In genomic region chr6:53059648-53060589, GRCh38 we compare ENCODE assay signal across 9 cellular contexts. TPM values are rescaled to one million over a fixed set of nuclear protein-coding genes. Genes with fewer than 3 reads are reported as not detected.
DNase-seq lines count a peak whose midpoint lies in the region; ATAC-seq and TF ChIP-seq lines count a peak whose summit lies in the region.
"Had no signal": no experiment of that assay in that cellular context is flagged by ENCODE, and none has a peak within 500 bp of the region (broad histone marks: within the 10 kb centered on the region; RNA-seq: fewer than 3 reads in every experiment).

No MANE protein-coding gene starts in this region.

- peaks cover 65% of the 10 kb centered on the region for H3K79me2 ChIP-seq in KMS-11 (ENCODE audit: insufficient read depth, low read depth)

- H3K9ac ChIP-seq in KMS-11 = peak overlapping the region; percentile 96

- H3K27me3 Mint-ChIP-seq in chondrocyte (ENCODE audit: low read depth) = no peaks in the 10 kb centered on the region
- H3K27me3 Mint-ChIP-seq in naive thymus-derived CD4-positive, alpha-beta T cell = no peaks in the 10 kb centered on the region

- no peaks in the 10 kb centered on the region for H3K9me3 Mint-ChIP-seq in chondrocyte (ENCODE audit: low read depth)
- no peaks in the 10 kb centered on the region for H3K9me3 Mint-ChIP-seq in naive thymus-derived CD4-positive, alpha-beta T cell

- peaks cover 42% of the 10 kb centered on the region for H3K4me1 Mint-ChIP-seq in chondrocyte (ENCODE audit: low read depth)
- peaks cover 36 to 78% (median 70%) of the 10 kb centered on the region in 7 donors for H3K4me1 Mint-ChIP-seq in naive thymus-derived CD4-positive, alpha-beta T cell

- peaks cover 1% of the 10 kb centered on the region for H3K36me3 Mint-ChIP-seq in chondrocyte (ENCODE audit: low read depth)
- H3K36me3 Mint-ChIP-seq in naive thymus-derived CD4-positive, alpha-beta T cell = peaks cover 0 to 11% (median 0%) of the 10 kb centered on the region in 5 donors

- no peak for TF ChIP-seq CTCF in AG10803 (conservative IDR thresholded peaks at IDR 0.05; ENCODE audit: low read length)
- TF ChIP-seq CTCF in KMS-11 (conservative IDR thresholded peaks at IDR 0.05; ENCODE audit: low read depth, low read length) = no peak
- no peak for TF ChIP-seq CTCF in chondrocyte (IDR thresholded peaks at IDR 0.05)

- H3K36me3 ChIP-seq in KMS-11 (ENCODE audit: insufficient read depth) = no peaks in the 10 kb centered on the region
- H3K36me3 ChIP-seq in naive thymus-derived CD4-positive, alpha-beta T cell (ENCODE audit: control insufficient read depth in 2 of 3, insufficient read depth in 3 of 3, low read length in 3 of 3) = peaks cover 0 to 5% (median 0%) of the 10 kb centered on the region in 3 experiments

- H3K4me1 ChIP-seq in KMS-11 (ENCODE audit: low read depth, poor library complexity, severe bottlenecking) = peaks cover 76% of the 10 kb centered on the region
- peaks cover 27 to 40% of the 10 kb centered on the region in 2 donors for H3K4me1 ChIP-seq in naive thymus-derived CD4-positive, alpha-beta T cell (ENCODE audit: control insufficient read depth in 2 of 2, insufficient read depth in 2 of 2, low read length in 2 of 2)

- peak overlapping the region; percentile 83 for H3K4me2 ChIP-seq in KMS-11

- no peak for ATAC-seq in naive thymus-derived CD4-positive, alpha-beta T cell
- ATAC-seq in GM18511 (IDR thresholded peaks at IDR 0.05; ENCODE audit: unreplicated experiment) = no peak

- no peaks in the 10 kb centered on the region for H4K20me1 ChIP-seq in KMS-11 (ENCODE audit: insufficient read depth)

- peak overlapping the region; percentile 92 for H3K27ac Mint-ChIP-seq in chondrocyte (ENCODE audit: unreplicated experiment)
- H3K27ac Mint-ChIP-seq in naive thymus-derived CD4-positive, alpha-beta T cell = peak overlapping the region in 8 of 9 donors; percentile 19 to 96 (median 89)

- intact Hi-C loops in naive thymus-derived CD4-positive, alpha-beta T cell (cut with micrococcal nuclease) = no loop called here

- no peaks in the 10 kb centered on the region for H3K27me3 ChIP-seq in KMS-11 (ENCODE audit: insufficient read depth, low read depth)
- H3K27me3 ChIP-seq in naive thymus-derived CD4-positive, alpha-beta T cell (ENCODE audit: control insufficient read depth in 2 of 2, insufficient read depth in 2 of 2, low read length in 2 of 2) = no peaks in the 10 kb centered on the region

- H2AFZ ChIP-seq in KMS-11 (ENCODE audit: low read depth) = no peak overlapping the region

- peak overlapping the region; percentile 83 for H3K4me3 Mint-ChIP-seq in chondrocyte (ENCODE audit: unreplicated experiment)
- H3K4me3 Mint-ChIP-seq in naive thymus-derived CD4-positive, alpha-beta T cell = peak overlapping the region; percentile 86 to 97 (median 94)

- H3K9me3 ChIP-seq in naive thymus-derived CD4-positive, alpha-beta T cell (ENCODE audit: control insufficient read depth in 2 of 3, low read length in 3 of 3) = no peaks in the 10 kb centered on the region

- H3K4me3 ChIP-seq in AG10803 (ENCODE audit: low read length) (peak overlapping the region; percentile 77), KMS-11 (IDR thresholded peaks at IDR 0.05; ENCODE audit: insufficient read depth, low read depth, low read length) (no peak overlapping the region)
- H3K4me3 ChIP-seq in naive thymus-derived CD4-positive, alpha-beta T cell (ENCODE audit: low read length) = no peak overlapping the region

- POLR2A ChIA-PET in naive thymus-derived CD4-positive, alpha-beta T cell (lab: Charles Lee) = no interaction called here

- CTCF ChIA-PET in naive thymus-derived CD4-positive, alpha-beta T cell (lab: Charles Lee) = no interaction called here

- H3K27ac ChIP-seq in KMS-11 = peak overlapping the region; percentile 83
- H3K27ac ChIP-seq in naive thymus-derived CD4-positive, alpha-beta T cell (ENCODE audit: low read depth, low read length) = peak overlapping the region; percentile 15

- DNase-seq in AG10803 (ENCODE audit: low read depth) (no peak), chondrocyte (ENCODE audit: low spot score) (no peak), NCI-H2107 (lab: John Stamatoyannopoulos, UW) (no peak), HPDE6-E6E7 (ENCODE audit: extremely low spot score) (no peak), NCI-H1048 (lab: John Stamatoyannopoulos, UW) (no peak)
- DNase-seq in naive thymus-derived CD4-positive, alpha-beta T cell = no peak
- DNase-seq: NCI-H1092 had no signal

RNA-seq across cellular contexts. Expression of gene CILK1, which starts 1.7 kb away (rescaled TPM):
- total RNA-seq in chondrocyte = 15.3 to 15.4 TPM (median 15.3 TPM) in 3 replicates
- 10 to 100 TPM in 2 of 5 experiments, 1 to 10 TPM in 3; 9.0 to 14.8 (median 9.5) TPM for total RNA-seq in naive thymus-derived CD4-positive, alpha-beta T cell
- 1 to 10 TPM; 3.9 to 4.1 TPM for polyA plus RNA-seq in naive thymus-derived CD4-positive, alpha-beta T cell

RNA-seq across cellular contexts. Expression of gene FBXO9, which starts 5.3 kb away (rescaled TPM):
- 72.5 to 84.4 TPM (median 78.8 TPM) in 3 replicates for total RNA-seq in chondrocyte
- 100 to 1,000 TPM in 2 of 5 experiments, 10 to 100 TPM in 3; 62.9 to 133 (median 75.6) TPM for total RNA-seq in naive thymus-derived CD4-positive, alpha-beta T cell
- 10 to 100 TPM; 52.3 to 60.6 TPM for polyA plus RNA-seq in naive thymus-derived CD4-positive, alpha-beta T cell
